Comparison of ENCODE assay signal across 11 cellular contexts in genomic region chr6:166465671-166466087, GRCh38.
DNase-seq lines count a peak whose midpoint lies in the region; ATAC-seq, FAIRE-seq and TF ChIP-seq lines count a peak whose summit lies in the region.
"Had no signal": no experiment of that assay in that cellular context is flagged by ENCODE, and none has a peak within 500 bp of the region (broad histone marks: within the 10 kb centered on the region; RNA-seq: fewer than 3 reads in every experiment).

No MANE protein-coding gene starts in this region.

- ATAC-seq in heart right ventricle (peak in 6 of 8 donors; percentile 65 to 76 (median 68)), PC-3 (no peak)

- H3K4me3 ChIP-seq in heart right ventricle (peak overlapping the region in 3 of 10 donors; percentile 18 to 28 (median 25)), sigmoid colon (peak overlapping the region in 3 of 4 donors; percentile 21 to 31 (median 28)), PC-3 (ENCODE audit: low read length) (no peak overlapping the region)
- H3K4me3 ChIP-seq: SK-N-MC had no signal

- POLR2A ChIA-PET in GM10248 (lab: Yijun Ruan, JAX): no interaction called here
- POLR2A ChIA-PET in PC-3 (lab: Charles Lee; ENCODE audit: unreplicated experiment): no interaction called here

- FAIRE-seq in H54 (lab: Jason Lieb, UNC): no peak

- H3K4me1 ChIP-seq in heart right ventricle: peaks cover 0 to 12% (median 0%) of the 10 kb centered on the region in 9 donors
- peaks cover 0 to 25% (median 17%) of the 10 kb centered on the region in 4 donors for H3K4me1 ChIP-seq in sigmoid colon
- no peaks in the 10 kb centered on the region for H3K4me1 ChIP-seq in PC-3 (ENCODE audit: insufficient read depth, low read length)

- H2AFZ ChIP-seq in PC-3 (ENCODE audit: low read length): no peak overlapping the region

- H3K36me3 ChIP-seq in heart right ventricle (peaks cover 0 to 77% (median 21%) of the 10 kb centered on the region in 9 donors), sigmoid colon (peaks cover 0 to 22% (median 3%) of the 10 kb centered on the region in 4 donors), PC-3 (ENCODE audit: low read depth, low read length) (no peaks in the 10 kb centered on the region)

- 69 to 78% methylated on average over 11 of the region's 11 CpGs for WGBS in heart right ventricle, 2 donors
- WGBS in sigmoid colon, 2 donors: 78 to 83% methylated on average over 11 of the region's 11 CpGs

- BruUV-seq in PC-3 (replicated peaks; lab: Mats Ljungman, UMichigan): no TSS peak

- TF ChIP-seq EP300 in sigmoid colon (IDR thresholded peaks at IDR 0.05): no peak

- no peak for TF ChIP-seq POLR2A in sigmoid colon (IDR thresholded peaks at IDR 0.05)
- TF ChIP-seq POLR2A in H54 (IDR thresholded peaks at IDR 0.05; ENCODE audit: low read depth, low read length): no peak

- H3K9me3 ChIP-seq in heart right ventricle (no peaks in the 10 kb centered on the region), sigmoid colon (no peaks in the 10 kb centered on the region), PC-3 (ENCODE audit: low read length) (no peaks in the 10 kb centered on the region)

- CTCF ChIA-PET in GM10248 (lab: Yijun Ruan, JAX): no interaction called here
- CTCF ChIA-PET in PC-3 (lab: Charles Lee): no interaction called here

- H3K4me2 ChIP-seq in PC-3 (ENCODE audit: low read length): no peak overlapping the region

- H3K27ac ChIP-seq in heart right ventricle (peak overlapping the region in 3 of 10 donors; percentile 12 to 52 (median 25)), sigmoid colon (peak overlapping the region; percentile 57 to 87 (median 76)), PC-3 (ENCODE audit: low read length) (no peak overlapping the region)
- H3K27ac ChIP-seq: SK-N-MC had no signal

- no peaks in the 10 kb centered on the region for H3K9me2 ChIP-seq in PC-3 (replicated peaks; ENCODE audit: low read length)

- TF ChIP-seq CTCF in heart right ventricle (IDR thresholded peaks at IDR 0.05) (peak in 5 of 9 donors; percentile 17 to 35 (median 25)), sigmoid colon (IDR thresholded peaks at IDR 0.05) (peak; percentile 33 to 59 (median 49)), GM10248 (IDR thresholded peaks at IDR 0.05; ENCODE audit: control extremely low read depth, extremely low read depth, low read depth, missing control alignments) (no peak), PC-3 (conservative IDR thresholded peaks at IDR 0.05; ENCODE audit: low read depth, low read length) (no peak)

- no peaks in the 10 kb centered on the region for H4K20me1 ChIP-seq in PC-3 (ENCODE audit: low read length)

- H3K79me2 ChIP-seq in PC-3 (ENCODE audit: low read length): no peaks in the 10 kb centered on the region

- no peaks in the 10 kb centered on the region for H3F3A ChIP-seq in PC-3 (ENCODE audit: low read length, unreplicated experiment)

- DNase-seq in EL: peak; percentile 29
- peak; percentile 18 for DNase-seq in amniotic stem cell (lab: John Stamatoyannopoulos, UW)
- DNase-seq in heart right ventricle: peak in 1 of 2 donors; percentile 38
- peak; percentile 88 for DNase-seq in sigmoid colon
- no peak for DNase-seq in H54 (ENCODE audit: insufficient read length, low spot score)
- no peak for DNase-seq in GM10248 (ENCODE audit: extremely low spot score)
- DNase-seq in T1000 (lab: John Stamatoyannopoulos, UW): no peak
- no peak for DNase-seq in PC-3
- DNase-seq: DMS53, NCI-H2107 had no signal

- intact Hi-C loops in heart right ventricle (cut with DNase I): no loop called here
- intact Hi-C loops in sigmoid colon (cut with DNase I): loop anchor here (2.0 to 10.0 kb wide), 3 partner anchors 92 to 229 kb away; no protein-coding TSS in a partner anchor
- intact Hi-C loops in PC-3 (cut with micrococcal nuclease): no loop called here

- no peak overlapping the region for H3K9ac ChIP-seq in PC-3 (ENCODE audit: low read length)

- no peaks in the 10 kb centered on the region for H3K27me3 ChIP-seq in heart right ventricle
- H3K27me3 ChIP-seq in sigmoid colon: no peaks in the 10 kb centered on the region
- no peaks in the 10 kb centered on the region for H3K27me3 ChIP-seq in PC-3 (ENCODE audit: low read length)

Comparison
In these comparisons a context has a peak if more than half of its experiments do, and no peak if none do; other contexts are left out.
1. DNase-seq: peak in EL (single experiment), amniotic stem cell (single experiment) and sigmoid colon (single experiment); none in H54 (single experiment), GM10248 (single experiment), T1000 (single experiment) and PC-3 (single experiment).
2. CTCF ChIP-seq: peak in heart right ventricle (5 of 9) and sigmoid colon (4 of 4); none in GM10248 (single experiment) and PC-3 (single experiment).